In genomic region chr14:37406095-37406494, GRCh38 we compare ENCODE assay signal across 30 cellular contexts.
"Had no signal": no experiment of that assay in that cellular context is flagged by ENCODE, and none has a peak within 500 bp of the region (broad histone marks: within the 10 kb centered on the region; RNA-seq: fewer than 3 reads in every experiment).

No MANE protein-coding gene starts in this region.

- H3K4me1 Mint-ChIP-seq: activated CD4-positive, alpha-beta T cell treated with anti-CD3 and anti-CD28 coated beads, Interleukin-2, amount 10 ng/mL, durations not matched to agents 24 days and 14 days; activated naive CD4-positive, alpha-beta T cell treated with anti-CD3 and anti-CD28 coated beads, Interleukin-2, amount 50 U/mL, for 24 hours; activated naive CD8-positive, alpha-beta T cell treated with anti-CD3 and anti-CD28 coated beads, Interleukin-2, amount 10 ng/mL, durations not matched to agents 7 days and 5 days; activated T-helper 17 cell treated with anti-CD3 and anti-CD28 coated beads, Interleukin-2, amount 50 U/mL, for 72 hours had no signal

- H3K9me3 Mint-ChIP-seq: activated CD4-positive, alpha-beta T cell treated with anti-CD3 and anti-CD28 coated beads, Interleukin-2, amount 10 ng/mL, durations not matched to agents 24 days and 14 days; activated CD8-positive, alpha-beta T cell treated with anti-CD3 and anti-CD28 coated beads for 36 hours; activated naive CD8-positive, alpha-beta T cell treated with anti-CD3 and anti-CD28 coated beads, Interleukin-2, amount 10 ng/mL, durations not matched to agents 7 days and 5 days; activated T-helper 17 cell treated with anti-CD3 and anti-CD28 coated beads, Interleukin-2, amount 50 U/mL, for 72 hours; T-helper 1 cell treated with Interleukin-12 subunit alpha and Interleukin-12 subunit beta and Interleukin-4 antibody, amounts not matched to agents 30 μg/mL and 1 μg/mL, for 36 hours; T-helper 2 cell treated with Interferon-gamma antibody and Interleukin-4, amounts not matched to agents 5 μg/mL and 100 μg/mL, for 36 hours had no signal

- H3K9me3 ChIP-seq: Peyer's patch, SJSA1, SK-N-SH had no signal

- DNase-seq: activated CD4-positive, alpha-beta T cell treated with anti-CD3 and anti-CD28 coated beads, Interleukin-2, amount 10 ng/mL, durations not matched to agents 24 days and 14 days; activated CD4-positive, alpha-beta T cell treated with anti-CD3 and anti-CD28 coated beads, Interleukin-2, amount 50 U/mL, for 4 hours; activated CD8-positive, alpha-beta T cell treated with anti-CD3 and anti-CD28 coated beads for 36 hours; activated effector memory CD4-positive, alpha-beta T cell treated with anti-CD3 and anti-CD28 coated beads, Interleukin-2, amount 50 U/mL, for 16 hours; activated naive CD4-positive, alpha-beta T cell treated with Interleukin-2 at 50 U/mL for 16 hours; activated naive CD8-positive, alpha-beta T cell treated with anti-CD3 and anti-CD28 coated beads, Interleukin-2, amount 10 ng/mL, durations not matched to agents 7 days and 5 days; activated T-cell treated with anti-CD3 and anti-CD28 coated beads, Interleukin-2, amount 50 U/mL, for 1 hour; activated T-cell treated with anti-CD3 and anti-CD28 coated beads, Interleukin-2, amount 50 U/mL, for 72 hours; amygdala; caudate nucleus; cerebellar nuclear complex; NCI-H146; NCI-H187; NCI-H2029 treated with DMSO at 0.1 percent for 48 hours; NCI-H2107; NCI-H510A; NCI-H526 treated with DMSO at 0.1 percent for 48 hours; NK-92 treated with Interleukin-12 subunit alpha and Interleukin-12 subunit beta, amount 100 ng/mL, for 24 hours; PC-3; Peyer's patch; RPMI8226; SHP77 treated with DMSO at 0.1 percent for 48 hours; SK-N-SH had no signal

- H3K36me3 ChIP-seq: ascending aorta, Peyer's patch, SJSA1 had no signal

- ATAC-seq: activated CD8-positive, alpha-beta T cell treated with anti-CD3 and anti-CD28 coated beads for 36 hours; activated T-cell treated with anti-CD3 and anti-CD28 coated beads, Interleukin-2, amount 50 U/mL, for 72 hours; activated T-helper 17 cell treated with anti-CD3 and anti-CD28 coated beads, Interleukin-2, amount 50 U/mL, for 72 hours; PC-3 had no signal

- H3K27ac ChIP-seq: ascending aorta, KMS-11, Peyer's patch, SJSA1 had no signal

- H3K4me3 ChIP-seq: ascending aorta, Peyer's patch, SJSA1 had no signal

- H3K4me3 Mint-ChIP-seq: activated CD4-positive, alpha-beta T cell treated with anti-CD3 and anti-CD28 coated beads, Interleukin-2, amount 10 ng/mL, durations not matched to agents 24 days and 14 days; activated CD8-positive, alpha-beta T cell treated with anti-CD3 and anti-CD28 coated beads for 36 hours; activated naive CD4-positive, alpha-beta T cell treated with anti-CD3 and anti-CD28 coated beads, Interleukin-2, amount 50 U/mL, for 24 hours; activated naive CD8-positive, alpha-beta T cell treated with anti-CD3 and anti-CD28 coated beads, Interleukin-2, amount 10 ng/mL, durations not matched to agents 7 days and 5 days; activated T-cell treated with anti-CD3 and anti-CD28 coated beads, Interleukin-2, amount 50 U/mL, for 72 hours; activated T-helper 17 cell treated with anti-CD3 and anti-CD28 coated beads, Interleukin-2, amount 50 U/mL, for 72 hours; T-helper 1 cell treated with Interleukin-12 subunit alpha and Interleukin-12 subunit beta and Interleukin-4 antibody, amounts not matched to agents 30 μg/mL and 1 μg/mL, for 36 hours; T-helper 2 cell treated with Interferon-gamma antibody and Interleukin-4, amounts not matched to agents 5 μg/mL and 100 μg/mL, for 36 hours had no signal

- H3K4me1 ChIP-seq: ascending aorta, Peyer's patch, SJSA1 had no signal

- H3K4me2 ChIP-seq: KMS-11, SK-N-SH had no signal

- H3K27me3 ChIP-seq: ascending aorta, Peyer's patch, SJSA1 had no signal

- H3K9ac ChIP-seq: KMS-11, SK-N-SH had no signal

- H3K36me3 Mint-ChIP-seq: activated naive CD4-positive, alpha-beta T cell treated with anti-CD3 and anti-CD28 coated beads, Interleukin-2, amount 50 U/mL, for 24 hours; activated naive CD8-positive, alpha-beta T cell treated with anti-CD3 and anti-CD28 coated beads, Interleukin-2, amount 10 ng/mL, durations not matched to agents 7 days and 5 days had no signal

- H3K27ac Mint-ChIP-seq: activated CD4-positive, alpha-beta T cell treated with anti-CD3 and anti-CD28 coated beads, Interleukin-2, amount 10 ng/mL, durations not matched to agents 24 days and 14 days; activated CD8-positive, alpha-beta T cell treated with anti-CD3 and anti-CD28 coated beads for 36 hours; activated naive CD4-positive, alpha-beta T cell treated with anti-CD3 and anti-CD28 coated beads, Interleukin-2, amount 50 U/mL, for 24 hours; activated naive CD8-positive, alpha-beta T cell treated with anti-CD3 and anti-CD28 coated beads, Interleukin-2, amount 10 ng/mL, durations not matched to agents 7 days and 5 days; activated T-cell treated with anti-CD3 and anti-CD28 coated beads, Interleukin-2, amount 50 U/mL, for 72 hours; activated T-helper 17 cell treated with anti-CD3 and anti-CD28 coated beads, Interleukin-2, amount 50 U/mL, for 72 hours; T-helper 1 cell treated with Interleukin-12 subunit alpha and Interleukin-12 subunit beta and Interleukin-4 antibody, amounts not matched to agents 30 μg/mL and 1 μg/mL, for 36 hours; T-helper 2 cell treated with Interferon-gamma antibody and Interleukin-4, amounts not matched to agents 5 μg/mL and 100 μg/mL, for 36 hours had no signal

- H3K27me3 Mint-ChIP-seq: activated CD4-positive, alpha-beta T cell treated with anti-CD3 and anti-CD28 coated beads, Interleukin-2, amount 10 ng/mL, durations not matched to agents 24 days and 14 days; activated CD8-positive, alpha-beta T cell treated with anti-CD3 and anti-CD28 coated beads for 36 hours; activated naive CD4-positive, alpha-beta T cell treated with anti-CD3 and anti-CD28 coated beads, Interleukin-2, amount 50 U/mL, for 24 hours; activated naive CD8-positive, alpha-beta T cell treated with anti-CD3 and anti-CD28 coated beads, Interleukin-2, amount 10 ng/mL, durations not matched to agents 7 days and 5 days; activated T-helper 17 cell treated with anti-CD3 and anti-CD28 coated beads, Interleukin-2, amount 50 U/mL, for 72 hours had no signal
